ENCODE assay signal across 8 cellular contexts in genomic region chr13:21476893-21477472, GRCh38. TPM values are rescaled to one million over a fixed set of nuclear protein-coding genes. Genes with fewer than 3 reads are reported as not detected.
DNase-seq lines count a peak whose midpoint lies in the region; ATAC-seq and TF ChIP-seq lines count a peak whose summit lies in the region.

No MANE protein-coding gene starts in this region.

- DNase-seq in CD8-positive, alpha-beta T cell: peak; percentile 55 to 85 (median 73)
- DNase-seq in HUDEP-2 (lab: John Stamatoyannopoulos, UW; ENCODE audit: unreplicated experiment in 76 of 76): peak in 75 of 76 experiments; percentile 9 to 90 (median 76)
- DNase-seq in Panc1 (ENCODE audit: low read depth, low spot score): peak; percentile 42
- DNase-seq in activated T-cell treated with anti-CD3 and anti-CD28 coated beads, Interleukin-2, amount 50 U/mL, for 72 hours: peak; percentile 86 to 90
- DNase-seq in fibroblast of pulmonary artery (ENCODE audit: low read depth): peak; percentile 90
- DNase-seq in naive thymus-derived CD8-positive, alpha-beta T cell: peak; percentile 59 to 86 (median 74)

- POLR2A ChIA-PET in CD8-positive, alpha-beta T cell (lab: Charles Lee): interaction anchor here (1.6 kb wide), 1 partner anchor 179 kb away, joined by 6 read pairs; no protein-coding TSS in a partner anchor
- POLR2A ChIA-PET in Panc1 (lab: Charles Lee): no interaction called here
- POLR2A ChIA-PET in naive thymus-derived CD8-positive, alpha-beta T cell (lab: Charles Lee): interaction anchor here (1.3 to 1.5 kb wide), 5 partner anchors 9 to 179 kb away, joined by 3 to 8 read pairs (median 5); partner anchors contain the start of genes MICU2 and ZDHHC20

- peak; percentile 87 for ATAC-seq in CD8-positive, alpha-beta T cell
- peak; percentile 62 for ATAC-seq in GM19438 (IDR thresholded peaks at IDR 0.05; ENCODE audit: low read depth, unreplicated experiment)
- ATAC-seq in Panc1: peak; percentile 73
- peak; percentile 87 to 92 for ATAC-seq in activated T-cell treated with anti-CD3 and anti-CD28 coated beads, Interleukin-2, amount 50 U/mL, for 72 hours (replicated peaks in 1 of 2)
- ATAC-seq in naive thymus-derived CD8-positive, alpha-beta T cell: peak; percentile 87 to 90
- peak; percentile 87 for ATAC-seq in stimulated activated memory B cell treated with anti-CD40 and anti-IgM and Interleukin-4, amounts not matched to agents 10 μg/mL and 1 μg/mL and 100 μg/mL, for 72 hours

- peaks cover 2% of the 10 kb centered on the region for H3K27me3 Mint-ChIP-seq in CD8-positive, alpha-beta T cell (ENCODE audit: low read depth)
- H3K27me3 Mint-ChIP-seq in activated T-cell treated with anti-CD3 and anti-CD28 coated beads, Interleukin-2, amount 50 U/mL, for 72 hours (ENCODE audit: low read depth): no peaks in the 10 kb centered on the region
- H3K27me3 Mint-ChIP-seq in naive thymus-derived CD8-positive, alpha-beta T cell: peaks cover 0 to 8% (median 0%) of the 10 kb centered on the region in 5 donors
- H3K27me3 Mint-ChIP-seq in stimulated activated memory B cell treated with anti-CD40 and anti-IgM and Interleukin-4, amounts not matched to agents 10 μg/mL and 1 μg/mL and 100 μg/mL, for 72 hours: no peaks in the 10 kb centered on the region

- TF ChIP-seq CTCF in CD8-positive, alpha-beta T cell (IDR thresholded peaks at IDR 0.05): peak; percentile 96
- TF ChIP-seq CTCF in Panc1 (IDR thresholded peaks at IDR 0.05): peak; percentile 94
- TF ChIP-seq CTCF in fibroblast of pulmonary artery (IDR thresholded peaks at IDR 0.05; ENCODE audit: low read length, missing control alignments): peak; percentile 97

- in situ Hi-C loops in Panc1 (cut with HindIII; ENCODE audit: low pct_unique_long_range_greater_than_20kb, low sequenced_read_pairs): no loop called here

- peaks cover 11% of the 10 kb centered on the region for H3K4me1 ChIP-seq in CD8-positive, alpha-beta T cell (ENCODE audit: insufficient read depth, low read length)
- peaks cover 4% of the 10 kb centered on the region for H3K4me1 ChIP-seq in Panc1 (ENCODE audit: control insufficient read depth, insufficient read depth, low read length)

- peak overlapping the region; percentile 81 for H3K4me3 Mint-ChIP-seq in CD8-positive, alpha-beta T cell
- H3K4me3 Mint-ChIP-seq in activated T-cell treated with anti-CD3 and anti-CD28 coated beads, Interleukin-2, amount 50 U/mL, for 72 hours: peak overlapping the region; percentile 83 to 84
- H3K4me3 Mint-ChIP-seq in naive thymus-derived CD8-positive, alpha-beta T cell: peak overlapping the region; percentile 76 to 90 (median 84)
- peak overlapping the region; percentile 83 for H3K4me3 Mint-ChIP-seq in stimulated activated memory B cell treated with anti-CD40 and anti-IgM and Interleukin-4, amounts not matched to agents 10 μg/mL and 1 μg/mL and 100 μg/mL, for 72 hours

- H3K27ac Mint-ChIP-seq in CD8-positive, alpha-beta T cell: no peak overlapping the region
- H3K27ac Mint-ChIP-seq in activated T-cell treated with anti-CD3 and anti-CD28 coated beads, Interleukin-2, amount 50 U/mL, for 72 hours: no peak overlapping the region
- peak overlapping the region; percentile 28 to 87 (median 70) for H3K27ac Mint-ChIP-seq in naive thymus-derived CD8-positive, alpha-beta T cell
- H3K27ac Mint-ChIP-seq in stimulated activated memory B cell treated with anti-CD40 and anti-IgM and Interleukin-4, amounts not matched to agents 10 μg/mL and 1 μg/mL and 100 μg/mL, for 72 hours: peak overlapping the region; percentile 72

- peak overlapping the region; percentile 24 for H3K4me3 ChIP-seq in CD8-positive, alpha-beta T cell (ENCODE audit: low read depth, low read length)
- H3K4me3 ChIP-seq in Panc1 (ENCODE audit: low read depth in 2 of 2, low read length in 2 of 2): peak overlapping the region; percentile 33 to 36
- H3K4me3 ChIP-seq in fibroblast of pulmonary artery (replicated peaks; ENCODE audit: low read depth, low read length): peak overlapping the region; percentile 53

- H3K9me3 ChIP-seq in CD8-positive, alpha-beta T cell (ENCODE audit: low read length): no peaks in the 10 kb centered on the region
- no peaks in the 10 kb centered on the region for H3K9me3 ChIP-seq in Panc1 (ENCODE audit: control insufficient read depth, insufficient read depth, low read depth, low read length)

- no peaks in the 10 kb centered on the region for H3K27me3 ChIP-seq in CD8-positive, alpha-beta T cell (ENCODE audit: insufficient read depth, low read length)
- H3K27me3 ChIP-seq in Panc1 (ENCODE audit: control insufficient read depth, insufficient read depth, low read length): no peaks in the 10 kb centered on the region

- CTCF ChIA-PET in CD8-positive, alpha-beta T cell (lab: Charles Lee): interaction anchor here (0.6 to 7.4 kb wide), 51 partner anchors 9 to 703 kb away, joined by 3 to 100 read pairs (median 4); partner anchors contain the start of genes EEF1AKMT1, MRPL57 and SKA3
- CTCF ChIA-PET in Panc1 (lab: Charles Lee): interaction anchor here (0.6 to 2.5 kb wide), 4 partner anchors 17 to 299 kb away, joined by 3 to 8 read pairs (median 6); no protein-coding TSS in a partner anchor

- H3K27ac ChIP-seq in CD8-positive, alpha-beta T cell (ENCODE audit: low read depth, low read length): no peak overlapping the region
- H3K27ac ChIP-seq in Panc1 (ENCODE audit: low read length): no peak overlapping the region

- H3K36me3 ChIP-seq in CD8-positive, alpha-beta T cell (ENCODE audit: insufficient read depth, low read length): no peaks in the 10 kb centered on the region
- no peaks in the 10 kb centered on the region for H3K36me3 ChIP-seq in Panc1 (ENCODE audit: control insufficient read depth, insufficient read depth, low read length)

- no peaks in the 10 kb centered on the region for H3K36me3 Mint-ChIP-seq in CD8-positive, alpha-beta T cell
- H3K36me3 Mint-ChIP-seq in activated T-cell treated with anti-CD3 and anti-CD28 coated beads, Interleukin-2, amount 50 U/mL, for 72 hours (ENCODE audit: insufficient read depth in 2 of 2): no peaks in the 10 kb centered on the region
- H3K36me3 Mint-ChIP-seq in naive thymus-derived CD8-positive, alpha-beta T cell: no peaks in the 10 kb centered on the region
- H3K36me3 Mint-ChIP-seq in stimulated activated memory B cell treated with anti-CD40 and anti-IgM and Interleukin-4, amounts not matched to agents 10 μg/mL and 1 μg/mL and 100 μg/mL, for 72 hours: no peaks in the 10 kb centered on the region

- H3K4me1 Mint-ChIP-seq in CD8-positive, alpha-beta T cell (ENCODE audit: low read depth): peaks cover 19% of the 10 kb centered on the region
- peaks cover 7% of the 10 kb centered on the region for H3K4me1 Mint-ChIP-seq in activated T-cell treated with anti-CD3 and anti-CD28 coated beads, Interleukin-2, amount 50 U/mL, for 72 hours (ENCODE audit: low read depth)
- H3K4me1 Mint-ChIP-seq in naive thymus-derived CD8-positive, alpha-beta T cell: peaks cover 8 to 18% (median 9%) of the 10 kb centered on the region in 4 donors
- peaks cover 18% of the 10 kb centered on the region for H3K4me1 Mint-ChIP-seq in stimulated activated memory B cell treated with anti-CD40 and anti-IgM and Interleukin-4, amounts not matched to agents 10 μg/mL and 1 μg/mL and 100 μg/mL, for 72 hours

- no TSS peak for BruUV-seq in Panc1 (replicated peaks; lab: Mats Ljungman, UMichigan)

- no peaks in the 10 kb centered on the region for H3K9me3 Mint-ChIP-seq in CD8-positive, alpha-beta T cell
- no peaks in the 10 kb centered on the region for H3K9me3 Mint-ChIP-seq in activated T-cell treated with anti-CD3 and anti-CD28 coated beads, Interleukin-2, amount 50 U/mL, for 72 hours
- peaks cover 0 to 2% (median 0%) of the 10 kb centered on the region in 9 donors for H3K9me3 Mint-ChIP-seq in naive thymus-derived CD8-positive, alpha-beta T cell
- H3K9me3 Mint-ChIP-seq in stimulated activated memory B cell treated with anti-CD40 and anti-IgM and Interleukin-4, amounts not matched to agents 10 μg/mL and 1 μg/mL and 100 μg/mL, for 72 hours: no peaks in the 10 kb centered on the region

- intact Hi-C loops in CD8-positive, alpha-beta T cell (cut with DNase I, micrococcal nuclease): loop anchor here (1.0 to 5.0 kb wide), 4 partner anchors 18 to 980 kb away; partner anchors contain the start of genes MRPL57 (in 2 of the 2), SKA3 (in 2 of the 2) and ZDHHC20 (in 1 of the 2)
- intact Hi-C loops in Panc1 (cut with micrococcal nuclease; ENCODE audit: unreplicated experiment): no loop called here

RNA-seq across cellular contexts. Expression of gene ZDHHC20, which starts 17.9 kb away (rescaled TPM):
- 10 to 100 TPM; 81.0 to 81.1 TPM for total RNA-seq in CD8-positive, alpha-beta T cell
- 38.7 TPM for total RNA-seq in Panc1 (2021; ENCODE audit: unreplicated experiment)
- polyA plus RNA-seq in Panc1 (2012; ENCODE audit: insufficient read length): 13.3 TPM
- 10 to 100 TPM; 44.1 to 58.5 TPM for total RNA-seq in activated T-cell treated with anti-CD3 and anti-CD28 coated beads, Interleukin-2, amount 50 U/mL, for 72 hours
- 10 to 100 TPM; 79.3 to 81.7 TPM for total RNA-seq in naive thymus-derived CD8-positive, alpha-beta T cell
- polyA plus RNA-seq in naive thymus-derived CD8-positive, alpha-beta T cell: 10 to 100 TPM; 25.8 to 52.5 (median 36.6) TPM

Comparison
In these comparisons a context has a peak if more than half of its experiments do, and no peak if none do; other contexts are left out.
1. H3K27ac Mint-ChIP-seq: peak in naive thymus-derived CD8-positive, alpha-beta T cell (10 of 10) and stimulated activated memory B cell treated with anti-CD40 and anti-IgM and Interleukin-4, amounts not matched to agents 10 μg/mL and 1 μg/mL and 100 μg/mL, for 72 hours (single experiment); none in CD8-positive, alpha-beta T cell (single experiment) and activated T-cell treated with anti-CD3 and anti-CD28 coated beads, Interleukin-2, amount 50 U/mL, for 72 hours (single experiment).
2. Peak in every context shown above with its lines, with median percentiles within 50 percentile points of each other: ATAC-seq, DNase-seq, H3K4me3 ChIP-seq, H3K4me3 Mint-ChIP-seq and CTCF ChIP-seq.